Comparison of ENCODE assay signal across 27 cellular contexts in genomic region chr10:60819271-60819670, GRCh38. TPM values are rescaled to one million over a fixed set of nuclear protein-coding genes. Genes with fewer than 3 reads are reported as not detected.
"Had no signal": no experiment of that assay in that cellular context is flagged by ENCODE, and none has a peak within 500 bp of the region (broad histone marks: within the 10 kb centered on the region; RNA-seq: fewer than 3 reads in every experiment).

No MANE protein-coding gene starts in this region.

- H3K4me1 Mint-ChIP-seq: activated naive CD4-positive, alpha-beta T cell treated with anti-CD3 and anti-CD28 coated beads, Interleukin-2, amount 10 ng/mL, durations not matched to agents 7 days and 5 days; activated naive CD8-positive, alpha-beta T cell treated with anti-CD3 and anti-CD28 coated beads, Interleukin-2, amount 10 ng/mL, durations not matched to agents 7 days and 5 days; memory B cell; neural progenitor cell had no signal

- H3K36me3 Mint-ChIP-seq: activated naive CD4-positive, alpha-beta T cell treated with anti-CD3 and anti-CD28 coated beads, Interleukin-2, amount 10 ng/mL, durations not matched to agents 7 days and 5 days; activated naive CD8-positive, alpha-beta T cell treated with anti-CD3 and anti-CD28 coated beads, Interleukin-2, amount 10 ng/mL, durations not matched to agents 7 days and 5 days; immature natural killer cell; memory B cell; naive thymus-derived CD8-positive, alpha-beta T cell; neural progenitor cell had no signal

- H3K4me3 Mint-ChIP-seq: activated naive CD4-positive, alpha-beta T cell treated with anti-CD3 and anti-CD28 coated beads, Interleukin-2, amount 10 ng/mL, durations not matched to agents 7 days and 5 days; activated naive CD8-positive, alpha-beta T cell treated with anti-CD3 and anti-CD28 coated beads, Interleukin-2, amount 10 ng/mL, durations not matched to agents 7 days and 5 days; activated T-helper 1 cell treated with anti-CD3 and anti-CD28 coated beads, Interleukin-12 subunit alpha, Interleukin-12 subunit beta, Interleukin-2, Interleukin-4 antibody, amounts not matched to agents 30 ng/mL and 10 ng/mL and 1 ng/mL, durations not matched to agents 14 hours and 24 hours and 36 hours; memory B cell; naive thymus-derived CD8-positive, alpha-beta T cell; neural progenitor cell; T-helper 1 cell treated with Interleukin-12 subunit alpha and Interleukin-12 subunit beta and Interleukin-4 antibody, amounts not matched to agents 30 μg/mL and 1 μg/mL, for 36 hours had no signal

- FAIRE-seq: endothelial cell of umbilical vein, kidney had no signal

- H3K4me3 ChIP-seq: ascending aorta, gastroesophageal sphincter, neural progenitor cell, tibial nerve had no signal

- H3K27me3 Mint-ChIP-seq: memory B cell; naive thymus-derived CD8-positive, alpha-beta T cell had no signal

- H3K27ac ChIP-seq: ascending aorta, brain microvascular endothelial cell, gastroesophageal sphincter, neural progenitor cell, tibial nerve, WERI-Rb-1 had no signal

- H3K27me3 ChIP-seq: ascending aorta, brain microvascular endothelial cell, gastroesophageal sphincter, neural progenitor cell, tibial nerve had no signal

- ATAC-seq: activated CD4-positive, CD25-positive, alpha-beta regulatory T cell treated with anti-CD3 and anti-CD28 coated beads, Interleukin-2, amount 50 U/mL, for 24 hours; gastroesophageal sphincter; naive thymus-derived CD8-positive, alpha-beta T cell; right cardiac atrium had no signal

- H3K4me1 ChIP-seq: neural progenitor cell had no signal

- H3K9ac ChIP-seq: neural progenitor cell had no signal

- H2AFZ ChIP-seq: neural progenitor cell had no signal

- H3K9me3 Mint-ChIP-seq: activated naive CD4-positive, alpha-beta T cell treated with anti-CD3 and anti-CD28 coated beads, Interleukin-2, amount 10 ng/mL, durations not matched to agents 7 days and 5 days; activated naive CD8-positive, alpha-beta T cell treated with anti-CD3 and anti-CD28 coated beads, Interleukin-2, amount 10 ng/mL, durations not matched to agents 7 days and 5 days; activated T-helper 1 cell treated with anti-CD3 and anti-CD28 coated beads, Interleukin-12 subunit alpha, Interleukin-12 subunit beta, Interleukin-2, Interleukin-4 antibody, amounts not matched to agents 30 ng/mL and 10 ng/mL and 1 ng/mL, durations not matched to agents 14 hours and 24 hours and 36 hours; immature natural killer cell; memory B cell; naive thymus-derived CD8-positive, alpha-beta T cell; neural progenitor cell; T-helper 1 cell treated with Interleukin-12 subunit alpha and Interleukin-12 subunit beta and Interleukin-4 antibody, amounts not matched to agents 30 μg/mL and 1 μg/mL, for 36 hours had no signal

- H3K9me3 ChIP-seq: ascending aorta, gastroesophageal sphincter, tibial nerve had no signal

- H3K27ac Mint-ChIP-seq: activated naive CD4-positive, alpha-beta T cell treated with anti-CD3 and anti-CD28 coated beads, Interleukin-2, amount 10 ng/mL, durations not matched to agents 7 days and 5 days; activated naive CD8-positive, alpha-beta T cell treated with anti-CD3 and anti-CD28 coated beads, Interleukin-2, amount 10 ng/mL, durations not matched to agents 7 days and 5 days; activated T-helper 1 cell treated with anti-CD3 and anti-CD28 coated beads, Interleukin-12 subunit alpha, Interleukin-12 subunit beta, Interleukin-2, Interleukin-4 antibody, amounts not matched to agents 30 ng/mL and 10 ng/mL and 1 ng/mL, durations not matched to agents 14 hours and 24 hours and 36 hours; memory B cell; naive thymus-derived CD8-positive, alpha-beta T cell; neural progenitor cell; T-helper 1 cell treated with Interleukin-12 subunit alpha and Interleukin-12 subunit beta and Interleukin-4 antibody, amounts not matched to agents 30 μg/mL and 1 μg/mL, for 36 hours had no signal

- H3K36me3 ChIP-seq: ascending aorta, brain microvascular endothelial cell, gastroesophageal sphincter, neural progenitor cell, tibial nerve, WERI-Rb-1 had no signal

- H3K4me2 ChIP-seq: neural progenitor cell had no signal

- DNase-seq: activated CD4-positive, alpha-beta T cell treated with anti-CD3 and anti-CD28 coated beads for 48 hours; activated CD4-positive, alpha-beta T cell treated with anti-CD3 and anti-CD28 coated beads, Interleukin-2, amount 50 U/mL, for 48 hours; activated CD8-positive, alpha-beta memory T cell treated with anti-CD3 and anti-CD28 coated beads, Interleukin-2, amount 50 U/mL, for 4 hours; activated gamma-delta T cell; activated naive CD4-positive, alpha-beta T cell treated with anti-CD3 and anti-CD28 coated beads, Interleukin-2, amount 10 ng/mL, durations not matched to agents 7 days and 5 days; activated naive CD8-positive, alpha-beta T cell treated with anti-CD3 and anti-CD28 coated beads, Interleukin-2, amount 10 ng/mL, durations not matched to agents 7 days and 5 days; activated T-cell treated with anti-CD3 and anti-CD28 coated beads, Interleukin-2, amount 50 U/mL, for 1 hour; brain microvascular endothelial cell; hypothalamus; immature natural killer cell; kidney; naive thymus-derived CD8-positive, alpha-beta T cell; occipital lobe; right cardiac atrium; stimulated activated CD4-positive, alpha-beta T cell treated with anti-CD3 and anti-CD28 coated beads, Interleukin-2, amount 100 ng/mL, for 48 hours; stimulated activated naive CD4-positive, alpha-beta T cell treated with Interleukin-2 at 50 U/mL for 16 hours; T-helper 9 cell; WERI-Rb-1 had no signal

RNA-seq across cellular contexts. Expression of gene CDK1, which starts 41.0 kb away (rescaled TPM):
- total RNA-seq: ascending aorta had no signal
